In the genomic region with DNA sequence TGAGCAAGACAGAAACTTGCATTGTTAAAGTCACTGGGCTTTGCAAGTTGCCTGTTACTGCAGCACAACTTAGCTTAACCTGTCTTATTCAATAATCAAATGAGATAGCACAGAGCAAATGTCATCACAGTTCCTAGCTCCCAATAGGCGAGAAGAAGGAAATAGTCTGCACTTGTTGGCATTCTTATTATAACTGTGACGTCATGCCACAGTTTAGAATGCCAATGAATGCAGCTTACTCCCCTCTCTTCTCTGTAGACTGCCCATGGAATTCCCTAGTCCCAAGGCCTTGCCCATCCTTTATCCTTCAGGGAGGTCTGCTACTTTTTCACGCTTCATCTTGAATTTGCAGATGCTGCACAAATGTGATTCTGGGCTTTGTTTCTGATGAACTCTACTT, we compare ENCODE assay signal across 32 cellular contexts.
DNase-seq lines count a peak whose midpoint lies in the region; ATAC-seq, FAIRE-seq and TF ChIP-seq lines count a peak whose summit lies in the region.
"Had no signal": no experiment of that assay in that cellular context is flagged by ENCODE, and none has a peak within 500 bp of the region (broad histone marks: within the 10 kb centered on the region; RNA-seq: fewer than 3 reads in every experiment).

No MANE protein-coding gene starts in this region.

- no peak overlapping the region for H3K27ac Mint-ChIP-seq in CD14-positive monocyte
- H3K27ac Mint-ChIP-seq: B cell; CD4-positive, alpha-beta memory T cell; CD4-positive, alpha-beta T cell; CD4-positive, CD25-positive, alpha-beta regulatory T cell; CD8-positive, alpha-beta memory T cell; CD8-positive, alpha-beta T cell had no signal

- H3K4me2 ChIP-seq in HepG2 (ENCODE audit: low read depth, low read length), result no peak overlapping the region
- no peak overlapping the region for H3K4me2 ChIP-seq in K562 (ENCODE audit: insufficient read depth, low read length)
- H3K4me2 ChIP-seq: A549; BLaER1; BLaER1 treated with 17β-estradiol and CSF1 and Interleukin-3, amounts not matched to agents 10 nM and 100 nM had no signal

- no peaks in the 10 kb centered on the region for H3K9me1 ChIP-seq in K562 (ENCODE audit: control insufficient read depth, insufficient read depth, low read length)

- H2AFZ ChIP-seq in HepG2 (ENCODE audit: low read length) (no peak overlapping the region), K562 (ENCODE audit: low read depth, low read length) (no peak overlapping the region)

- CTCF ChIA-PET in HepG2 (lab: Yijun Ruan, JAX; ENCODE audit: low intra/inter-chr PET ratio, low total read pairs) (no interaction called here), K562 (lab: Yijun Ruan, JAX; ENCODE audit: low intra/inter-chr PET ratio) (no interaction called here)

- H3K4me3 ChIP-seq in HepG2 (replicated peaks in 1 of 3; ENCODE audit: insufficient read depth in 1 of 3, low read depth in 2 of 3, low read length in 3 of 3), result no peak overlapping the region
- no peak overlapping the region for H3K4me3 ChIP-seq in right lobe of liver
- H3K4me3 ChIP-seq in K562, result no peak overlapping the region
- H3K4me3 ChIP-seq: A549; BLaER1; BLaER1 treated with 17β-estradiol and CSF1 and Interleukin-3, amounts not matched to agents 10 nM and 100 nM had no signal

- POLR2A ChIA-PET in HepG2 (lab: Yijun Ruan, JAX) (no interaction called here), K562 (lab: Yijun Ruan, JAX) (no interaction called here)

- peaks cover 14 to 58% (median 28%) of the 10 kb centered on the region in 7 donors for H3K9me3 Mint-ChIP-seq in CD14-positive monocyte

- H3K36me3 ChIP-seq in HepG2 (replicated peaks in 1 of 2; ENCODE audit: control insufficient read depth in 1 of 2, insufficient read depth in 2 of 2, low read length in 2 of 2) (no peaks in the 10 kb centered on the region), right lobe of liver (no peaks in the 10 kb centered on the region), K562 (ENCODE audit: control insufficient read depth, insufficient read depth, low read length) (no peaks in the 10 kb centered on the region)
- H3K36me3 ChIP-seq: BE2C; BLaER1; BLaER1 treated with 17β-estradiol and CSF1 and Interleukin-3, amounts not matched to agents 10 nM and 100 nM had no signal

- no peak overlapping the region for H3K27ac ChIP-seq in HepG2 (ENCODE audit: extremely low read length, insufficient read depth, low read length)
- no peak overlapping the region for H3K27ac ChIP-seq in right lobe of liver
- no peak overlapping the region for H3K27ac ChIP-seq in K562 (ENCODE audit: extremely low read depth, low read depth, low read length)
- H3K27ac ChIP-seq: 22Rv1; A549; BLaER1; BLaER1 treated with 17β-estradiol and CSF1 and Interleukin-3, amounts not matched to agents 10 nM and 100 nM; C4-2B had no signal

- H3K4me1 Mint-ChIP-seq in CD14-positive monocyte, result no peaks in the 10 kb centered on the region
- H3K4me1 Mint-ChIP-seq: B cell; CD4-positive, alpha-beta memory T cell; CD4-positive, CD25-positive, alpha-beta regulatory T cell; CD8-positive, alpha-beta memory T cell had no signal

- 0% methylated on average over 3 of the region's 3 CpGs for WGBS in HepG2 (ENCODE audit: low lambda C conversion rate)
- WGBS in right lobe of liver (ENCODE audit: insufficient coverage, low coverage, low lambda C conversion rate, missing lambda C conversion rate), result 50% methylated on average over 3 of the region's 3 CpGs
- WGBS in K562 (ENCODE audit: insufficient coverage, low coverage, missing lambda C conversion rate), result 0% methylated on average over 3 of the region's 3 CpGs

- H3K27me3 Mint-ChIP-seq in CD14-positive monocyte (ENCODE audit: low read depth in 3 of 3), result no peaks in the 10 kb centered on the region
- H3K27me3 Mint-ChIP-seq: B cell; CD4-positive, alpha-beta memory T cell; CD4-positive, alpha-beta T cell; CD4-positive, CD25-positive, alpha-beta regulatory T cell; CD8-positive, alpha-beta memory T cell had no signal

- H3K4me3 Mint-ChIP-seq in CD14-positive monocyte, result no peak overlapping the region
- H3K4me3 Mint-ChIP-seq: B cell; CD4-positive, alpha-beta memory T cell; CD4-positive, alpha-beta T cell; CD4-positive, CD25-positive, alpha-beta regulatory T cell; CD8-positive, alpha-beta memory T cell; CD8-positive, alpha-beta T cell had no signal

- H3K4me1 ChIP-seq in HepG2 (ENCODE audit: insufficient read depth, low read length), result no peaks in the 10 kb centered on the region
- H3K4me1 ChIP-seq in right lobe of liver, result no peaks in the 10 kb centered on the region
- H3K4me1 ChIP-seq in K562 (replicated peaks in 1 of 2; ENCODE audit: control insufficient read depth in 2 of 2, insufficient read depth in 2 of 2, low read length in 2 of 2), result no peaks in the 10 kb centered on the region
- H3K4me1 ChIP-seq: A549; BE2C; BLaER1; BLaER1 treated with 17β-estradiol and CSF1 and Interleukin-3, amounts not matched to agents 10 nM and 100 nM; Caco-2 had no signal

- TF ChIP-seq RAD21 in HepG2 (CRISPR knock-in tag; IDR thresholded peaks at IDR 0.05) (no peak), K562 (CRISPR knock-in tag; conservative IDR thresholded peaks at IDR 0.05 in 1 of 2, IDR thresholded peaks at IDR 0.05 in 1 of 2) (no peak)

- no peak for FAIRE-seq in HepG2 (lab: Jason Lieb, UNC)
- FAIRE-seq in K562 (lab: Jason Lieb, UNC), result peak; percentile 55
- FAIRE-seq: A204.1, A549, D721Med had no signal

- TF ChIP-seq POLR2A in HepG2 (IDR thresholded peaks at IDR 0.05; ENCODE audit: insufficient read depth in 1 of 2, low read depth in 2 of 2, low read length in 2 of 2) (no peak), right lobe of liver (IDR thresholded peaks at IDR 0.05) (no peak), K562 (conservative IDR thresholded peaks at IDR 0.05) (no peak)

- no peaks in the 10 kb centered on the region for H3K36me3 Mint-ChIP-seq in CD14-positive monocyte
- H3K36me3 Mint-ChIP-seq: CD4-positive, alpha-beta memory T cell; CD8-positive, alpha-beta memory T cell; CD8-positive, alpha-beta T cell had no signal

- H3K9me3 ChIP-seq in HepG2 (ENCODE audit: low read length), result peaks cover 36% of the 10 kb centered on the region
- H3K9me3 ChIP-seq in right lobe of liver, result no peaks in the 10 kb centered on the region
- no peaks in the 10 kb centered on the region for H3K9me3 ChIP-seq in K562 (replicated peaks; ENCODE audit: control insufficient read depth, insufficient read depth, low read depth, low read length)
- H3K9me3 ChIP-seq: BE2C, Caco-2 had no signal

- H4K20me1 ChIP-seq in HepG2 (ENCODE audit: insufficient read depth, low read length) (no peaks in the 10 kb centered on the region), K562 (replicated peaks; ENCODE audit: control insufficient read depth, insufficient read depth, low read length) (no peaks in the 10 kb centered on the region)
- H4K20me1 ChIP-seq: BLaER1; BLaER1 treated with 17β-estradiol and CSF1 and Interleukin-3, amounts not matched to agents 10 nM and 100 nM had no signal

- H3K9ac ChIP-seq in HepG2 (ENCODE audit: insufficient read depth, low read depth, low read length) (no peak overlapping the region), K562 (ENCODE audit: insufficient read depth in 1 of 2, low read depth in 2 of 2, low read length in 2 of 2) (no peak overlapping the region)
- H3K9ac ChIP-seq: BLaER1; BLaER1 treated with 17β-estradiol and CSF1 and Interleukin-3, amounts not matched to agents 10 nM and 100 nM had no signal

- no peaks in the 10 kb centered on the region for H3K79me2 ChIP-seq in HepG2 (ENCODE audit: insufficient read depth, low read length)
- no peaks in the 10 kb centered on the region for H3K79me2 ChIP-seq in K562 (ENCODE audit: control insufficient read depth, insufficient read depth, low read length)

- intact Hi-C loops in HepG2 (cut with micrococcal nuclease; ENCODE audit: unreplicated experiment) (no loop called here), right lobe of liver (cut with DNase I) (no loop called here), K562 (cut with micrococcal nuclease) (no loop called here), CD14-positive monocyte (cut with micrococcal nuclease) (no loop called here)

- no peaks in the 10 kb centered on the region for H3K27me3 ChIP-seq in HepG2 (ENCODE audit: control insufficient read depth in 1 of 2, insufficient read depth in 2 of 2, low read length in 2 of 2)
- no peaks in the 10 kb centered on the region for H3K27me3 ChIP-seq in right lobe of liver
- H3K27me3 ChIP-seq in K562 (ENCODE audit: control insufficient read depth in 2 of 2, insufficient read depth in 2 of 2, low read length in 2 of 2), result no peaks in the 10 kb centered on the region
- H3K27me3 ChIP-seq: BE2C; BLaER1; BLaER1 treated with 17β-estradiol and CSF1 and Interleukin-3, amounts not matched to agents 10 nM and 100 nM had no signal

- TF ChIP-seq EP300 in HepG2 (IDR thresholded peaks at IDR 0.05; ENCODE audit: low read depth in 2 of 2, low read length in 2 of 2), result no peak
- no peak for TF ChIP-seq EP300 in HepG2 (CRISPR knock-in tag; IDR thresholded peaks at IDR 0.05; ENCODE audit: borderline replicate concordance)
- TF ChIP-seq EP300 in K562 (IDR thresholded peaks at IDR 0.05; ENCODE audit: low read length), result no peak

- TF ChIP-seq CTCF in HepG2 (CRISPR knock-in tag; IDR thresholded peaks at IDR 0.05), result no peak
- no peak for TF ChIP-seq CTCF in right lobe of liver (IDR thresholded peaks at IDR 0.05)
- TF ChIP-seq CTCF in K562 (IDR thresholded peaks at IDR 0.05 in 2 of 3, conservative IDR thresholded peaks at IDR 0.05 in 1 of 3; ENCODE audit: insufficient read depth in 2 of 3, low read depth in 1 of 3, low read length in 3 of 3), result no peak
- no peak for TF ChIP-seq CTCF in CD14-positive monocyte (IDR thresholded peaks at IDR 0.05)

- in situ Hi-C loops in HepG2 (cut with HindIII; ENCODE audit: extremely low pct_ligation_motif_present, low pct_unique_long_range_greater_than_20kb), result no loop called here
- in situ Hi-C loops in K562 (cut with MboI), result no loop called here

- no TSS peak for BruUV-seq in HepG2 (replicated peaks; lab: Mats Ljungman, UMichigan)
- no TSS peak for BruUV-seq in K562 (replicated peaks; lab: Mats Ljungman, UMichigan)

- ATAC-seq in HepG2 (no peak), right lobe of liver (no peak), K562 (no peak)
- ATAC-seq: A549; CD8-positive, alpha-beta T cell had no signal

- no peak for DNase-seq in HepG2 (ENCODE audit: low spot score)
- no peak for DNase-seq in right lobe of liver
- no peak for DNase-seq in K562 (ENCODE audit: extremely low read depth in 1 of 4, low spot score in 3 of 4)
- DNase-seq in CD14-positive monocyte (ENCODE audit: low spot score), result no peak
- DNase-seq: 8988T; ACHN; AML-193; BE2C; C1 segment of cervical spinal cord; Caco-2; Calu3; CD4-positive, alpha-beta memory T cell; CD4-positive, alpha-beta T cell; CD4-positive, CD25-positive, alpha-beta regulatory T cell; CD8-positive, alpha-beta memory T cell; CD8-positive, alpha-beta T cell; COR-L47; DMS 273 treated with DMSO at 0.1 percent for 48 hours; DMS153; DMS53; DMS79; DMS79 treated with DMSO at 0.1 percent for 48 hours; DND-41; EL had no signal

TF ChIP-seq in HepG2, 621 proteins besides CTCF, POLR2A, EP300 and RAD21 (continues in another document):
- TF ChIP-seq ATF7 (IDR thresholded peaks at IDR 0.05), result peak; percentile 91
- TF ChIP-seq ATF7 (CRISPR knock-in tag; IDR thresholded peaks at IDR 0.05), result no peak
- peak; percentile 95 for TF ChIP-seq CREB1 (IDR thresholded peaks at IDR 0.05)
- no peak for TF ChIP-seq CREB1 (CRISPR knock-in tag; IDR thresholded peaks at IDR 0.05)
